ENCODE assay signal across 16 cellular contexts in the genomic region with DNA sequence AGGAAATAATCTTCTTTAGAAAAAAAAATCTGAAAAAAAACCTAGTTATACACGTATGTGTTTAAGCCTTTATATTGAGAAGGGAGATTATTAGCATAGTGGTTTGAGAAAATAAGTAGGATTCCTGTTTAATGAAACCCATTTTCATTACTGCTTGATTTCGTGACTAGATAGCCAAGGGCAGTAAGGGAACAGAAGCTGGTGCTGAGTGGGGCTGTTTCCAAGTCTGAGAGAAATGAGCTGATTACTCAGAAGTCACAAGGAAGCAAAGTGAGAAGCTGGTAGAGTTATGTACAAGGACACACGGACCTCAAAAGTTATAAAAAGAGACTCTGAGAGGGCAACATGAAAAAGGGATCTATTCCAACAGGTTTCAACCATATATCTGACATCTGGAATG.
DNase-seq lines count a peak whose midpoint lies in the region; TF ChIP-seq lines count a peak whose summit lies in the region.
"Had no signal": no experiment of that assay in that cellular context is flagged by ENCODE, and none has a peak within 500 bp of the region (broad histone marks: within the 10 kb centered on the region; RNA-seq: fewer than 3 reads in every experiment).

No MANE protein-coding gene starts in this region.

- no peaks in the 10 kb centered on the region for H3K9me3 Mint-ChIP-seq in activated CD4-positive, alpha-beta T cell treated with anti-CD3 and anti-CD28 coated beads, Interleukin-2, amount 10 ng/mL, durations not matched to agents 24 days and 14 days
- H3K9me3 Mint-ChIP-seq: GM23338 had no signal

- peaks cover 7% of the 10 kb centered on the region for H3K79me1 ChIP-seq in trophoblast cell (ENCODE audit: low read length)

- no peaks in the 10 kb centered on the region for H3K27me3 Mint-ChIP-seq in activated CD4-positive, alpha-beta T cell treated with anti-CD3 and anti-CD28 coated beads, Interleukin-2, amount 10 ng/mL, durations not matched to agents 24 days and 14 days

- CTCF ChIA-PET in BJ (lab: Yijun Ruan, JAX), result no interaction called here

- H3K4me1 Mint-ChIP-seq in activated CD4-positive, alpha-beta T cell treated with anti-CD3 and anti-CD28 coated beads, Interleukin-2, amount 10 ng/mL, durations not matched to agents 24 days and 14 days, result no peaks in the 10 kb centered on the region

- H4K12ac ChIP-seq in trophoblast cell (ENCODE audit: low read depth, low read length), result no peak overlapping the region

- no peaks in the 10 kb centered on the region for H3K9me2 ChIP-seq in OCI-LY1 (ENCODE audit: low read depth, low read length)
- no peaks in the 10 kb centered on the region for H3K9me2 ChIP-seq in hepatocyte (replicated peaks; ENCODE audit: insufficient read depth)
- H3K9me2 ChIP-seq: SK-N-SH had no signal

- H3K4ac ChIP-seq in trophoblast cell (ENCODE audit: low read depth, low read length), result no peak overlapping the region

- H2AK5ac ChIP-seq in trophoblast cell (ENCODE audit: low read length), result no peak overlapping the region

- H3K9ac ChIP-seq in OCI-LY1 (ENCODE audit: low read length) (no peak overlapping the region), trophoblast cell (ENCODE audit: low read length) (no peak overlapping the region)
- H3K9ac ChIP-seq: SK-N-SH had no signal

- no peaks in the 10 kb centered on the region for H3K36me3 Mint-ChIP-seq in activated CD4-positive, alpha-beta T cell treated with anti-CD3 and anti-CD28 coated beads, Interleukin-2, amount 10 ng/mL, durations not matched to agents 24 days and 14 days (ENCODE audit: low read depth)

- H3K9me3 ChIP-seq in OCI-LY1 (ENCODE audit: low read length) (no peaks in the 10 kb centered on the region), hepatocyte (ENCODE audit: low read depth) (no peaks in the 10 kb centered on the region), trophoblast cell (ENCODE audit: insufficient read depth, low read depth, low read length) (no peaks in the 10 kb centered on the region)
- H3K9me3 ChIP-seq: SK-N-SH had no signal

- TF ChIP-seq CTCF in BJ (IDR thresholded peaks at IDR 0.05; ENCODE audit: insufficient read depth, low read depth, low read length) (no peak), OCI-LY1 (IDR thresholded peaks at IDR 0.05; ENCODE audit: low read length) (no peak), hepatocyte (IDR thresholded peaks at IDR 0.05; ENCODE audit: poor library complexity) (no peak), lower leg skin (IDR thresholded peaks at IDR 0.05) (no peak)

- DNase-seq in BJ (ENCODE audit: low read depth) (peak; percentile 64), hepatocyte (ENCODE audit: low spot score) (no peak), trophoblast cell (no peak), T1000 (lab: John Stamatoyannopoulos, UW) (no peak), lower leg skin (ENCODE audit: low spot score in 2 of 2) (no peak), NCI-H2196 (lab: John Stamatoyannopoulos, UW; ENCODE audit: unreplicated experiment) (no peak)
- no peak for DNase-seq in activated CD4-positive, alpha-beta T cell treated with anti-CD3 and anti-CD28 coated beads, Interleukin-2, amount 10 ng/mL, durations not matched to agents 24 days and 14 days
- DNase-seq: HCEC 1CT; NCI-H1105; NCI-H2081 treated with DMSO at 0.1 percent for 48 hours; NK-92 treated with Interleukin-12 subunit alpha and Interleukin-12 subunit beta, amount 100 ng/mL, for 24 hours; SHP77 treated with DMSO at 0.1 percent for 48 hours; SK-N-SH had no signal

- TF ChIP-seq POLR2A in lower leg skin (IDR thresholded peaks at IDR 0.05), result no peak

- WGBS in hepatocyte (ENCODE audit: low lambda C conversion rate, missing lambda C conversion rate), result 43% methylated on average over 3 of the region's 3 CpGs
- no CpG with 5 or more reads among the region's 3 CpGs for WGBS in trophoblast cell (ENCODE audit: extremely low coverage, insufficient coverage, insufficient read length)
- WGBS in lower leg skin, 2 donors, result 53 to 72% methylated on average over 3 of the region's 3 CpGs

- POLR2A ChIA-PET in BJ (lab: Charles Lee), result no interaction called here

- no peak overlapping the region for H3K18ac ChIP-seq in trophoblast cell (ENCODE audit: low read length)

- H3K4me1 ChIP-seq in OCI-LY1 (ENCODE audit: insufficient read depth, low read length, severe bottlenecking) (peaks cover 73% of the 10 kb centered on the region), hepatocyte (ENCODE audit: insufficient read depth) (peaks cover 20% of the 10 kb centered on the region), trophoblast cell (ENCODE audit: control insufficient read depth in 1 of 2, insufficient read depth in 2 of 2, low read length in 2 of 2) (peaks cover 0 to 1% of the 10 kb centered on the region in 2 experiments)

- H4K91ac ChIP-seq in trophoblast cell (ENCODE audit: low read depth, low read length), result peak overlapping the region; percentile 11

- H3F3A ChIP-seq in OCI-LY1 (ENCODE audit: insufficient read depth, low read length), result no peaks in the 10 kb centered on the region

- no peak overlapping the region for H3K23ac ChIP-seq in trophoblast cell (ENCODE audit: low read length)

- H4K8ac ChIP-seq in trophoblast cell (ENCODE audit: low read depth, low read length), result no peak overlapping the region

- H4K20me1 ChIP-seq in OCI-LY1 (ENCODE audit: insufficient read depth, low read length), result no peaks in the 10 kb centered on the region
- no peaks in the 10 kb centered on the region for H4K20me1 ChIP-seq in hepatocyte (ENCODE audit: insufficient read depth, poor library complexity, severe bottlenecking)

- no peak overlapping the region for H3K27ac Mint-ChIP-seq in activated CD4-positive, alpha-beta T cell treated with anti-CD3 and anti-CD28 coated beads, Interleukin-2, amount 10 ng/mL, durations not matched to agents 24 days and 14 days
- H3K27ac Mint-ChIP-seq: GM23338 had no signal

- no peak overlapping the region for H2BK12ac ChIP-seq in trophoblast cell (ENCODE audit: low read length)

- intact Hi-C loops in activated CD4-positive, alpha-beta T cell treated with anti-CD3 and anti-CD28 coated beads, Interleukin-2, amount 10 ng/mL, durations not matched to agents 24 days and 14 days (cut with micrococcal nuclease), result no loop called here
- intact Hi-C loops in lower leg skin (cut with DNase I; ENCODE audit: low total_unique reads), result no loop called here

- H3K79me2 ChIP-seq in OCI-LY1 (ENCODE audit: insufficient read depth, low read length) (no peaks in the 10 kb centered on the region), hepatocyte (no peaks in the 10 kb centered on the region), trophoblast cell (ENCODE audit: control insufficient read depth, insufficient read depth, low read length, poor library complexity) (no peaks in the 10 kb centered on the region)

- no peak overlapping the region for H3K14ac ChIP-seq in trophoblast cell (ENCODE audit: low read length)

- H3K4me3 ChIP-seq in BJ (ENCODE audit: low read depth, low read length) (no peak overlapping the region), OCI-LY1 (ENCODE audit: low read depth, low read length, poor library complexity, severe bottlenecking) (no peak overlapping the region), hepatocyte (no peak overlapping the region), trophoblast cell (ENCODE audit: low read depth, low read length) (no peak overlapping the region), lower leg skin (ENCODE audit: low read depth, poor library complexity, severe bottlenecking) (no peak overlapping the region)
- H3K4me3 ChIP-seq: GM23338 had no signal

- no peak overlapping the region for H2AFZ ChIP-seq in OCI-LY1 (ENCODE audit: low read length)
- no peak overlapping the region for H2AFZ ChIP-seq in hepatocyte
- H2AFZ ChIP-seq in trophoblast cell (ENCODE audit: insufficient read depth, low read length, poor library complexity), result no peak overlapping the region
- H2AFZ ChIP-seq: GM23338 had no signal

- H2BK120ac ChIP-seq in trophoblast cell (ENCODE audit: insufficient read depth, low read length, poor library complexity), result no peak overlapping the region

- H2BK5ac ChIP-seq in trophoblast cell (ENCODE audit: low read depth, low read length, poor library complexity), result no peak overlapping the region

- H3K27ac ChIP-seq in OCI-LY1 (ENCODE audit: low read depth, low read length, poor library complexity, severe bottlenecking) (peak overlapping the region; percentile 11), hepatocyte (peak overlapping the region; percentile 22), trophoblast cell (ENCODE audit: low read depth, low read length) (no peak overlapping the region)
- H3K27ac ChIP-seq: C4-2B had no signal

- no peaks in the 10 kb centered on the region for H3K27me3 ChIP-seq in BJ (ENCODE audit: control insufficient read depth, insufficient read depth, low read length)
- H3K27me3 ChIP-seq in OCI-LY1 (ENCODE audit: insufficient read depth, low read length), result no peaks in the 10 kb centered on the region
- H3K27me3 ChIP-seq in hepatocyte, result no peaks in the 10 kb centered on the region
- no peaks in the 10 kb centered on the region for H3K27me3 ChIP-seq in trophoblast cell (ENCODE audit: insufficient read depth, low read length)

- H3K4me2 ChIP-seq in OCI-LY1 (ENCODE audit: low read length), result no peak overlapping the region
- H3K4me2 ChIP-seq in hepatocyte, result no peak overlapping the region
- no peak overlapping the region for H3K4me2 ChIP-seq in trophoblast cell (ENCODE audit: low read length)
- H3K4me2 ChIP-seq: GM23338, SK-N-SH had no signal

- H3K4me3 Mint-ChIP-seq in activated CD4-positive, alpha-beta T cell treated with anti-CD3 and anti-CD28 coated beads, Interleukin-2, amount 10 ng/mL, durations not matched to agents 24 days and 14 days, result no peak overlapping the region
- H3K4me3 Mint-ChIP-seq: GM23338 had no signal

- H3K36me3 ChIP-seq in BJ (ENCODE audit: control insufficient read depth, insufficient read depth, low read length), result no peaks in the 10 kb centered on the region
- no peaks in the 10 kb centered on the region for H3K36me3 ChIP-seq in OCI-LY1 (ENCODE audit: insufficient read depth, low read length)
- H3K36me3 ChIP-seq in hepatocyte (replicated peaks; ENCODE audit: insufficient read depth, low read depth), result no peaks in the 10 kb centered on the region
- no peaks in the 10 kb centered on the region for H3K36me3 ChIP-seq in trophoblast cell (ENCODE audit: control insufficient read depth in 1 of 2, insufficient read depth in 2 of 2, low read length in 2 of 2)
